9 cellular contexts compared by ENCODE assay signal in the genomic region with DNA sequence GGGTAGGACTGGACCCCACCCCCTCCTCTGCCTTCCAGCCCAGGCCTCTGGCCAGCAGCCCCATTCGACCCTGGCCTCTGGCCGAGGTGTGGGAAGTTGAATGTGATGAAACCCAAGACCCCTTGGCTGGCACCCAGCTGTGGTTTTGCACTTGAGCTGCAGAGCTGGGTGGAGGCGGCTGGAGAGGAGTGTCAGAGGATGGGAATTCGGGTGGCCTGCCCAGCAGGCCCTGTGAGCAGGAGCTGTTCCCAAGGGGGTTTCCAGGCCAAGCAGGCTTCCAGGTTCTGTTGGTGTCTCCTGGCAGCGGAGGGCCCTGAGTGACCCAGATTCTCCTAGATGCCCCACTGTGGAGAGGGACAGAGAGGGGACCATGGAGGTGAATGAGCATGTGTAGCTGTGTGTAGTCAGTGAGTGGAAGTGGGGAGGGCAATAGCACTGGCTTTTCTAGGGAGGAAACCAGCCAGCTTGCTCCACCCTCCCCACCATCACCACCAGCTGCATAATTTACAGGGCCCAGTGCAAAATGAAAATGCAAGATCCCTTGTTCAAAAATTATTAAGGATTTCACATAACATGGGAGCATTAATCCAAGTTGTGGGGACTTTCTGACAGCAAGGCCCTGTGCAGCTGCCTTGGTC.
DNase-seq lines count a peak whose midpoint lies in the region; FAIRE-seq and TF ChIP-seq lines count a peak whose summit lies in the region.
"Had no signal": no experiment of that assay in that cellular context is flagged by ENCODE, and none has a peak within 500 bp of the region (broad histone marks: within the 10 kb centered on the region; RNA-seq: fewer than 3 reads in every experiment).

No MANE protein-coding gene starts in this region.

- H3K9me3 ChIP-seq in cardiac muscle cell (ENCODE audit: low read depth) (no peaks in the 10 kb centered on the region), skeletal muscle satellite cell (replicated peaks; ENCODE audit: low read length) (no peaks in the 10 kb centered on the region)

- peak overlapping the region; percentile 69 for H3K4me2 ChIP-seq in skeletal muscle satellite cell (ENCODE audit: low read length)

- H3K36me3 ChIP-seq in cardiac muscle cell (no peaks in the 10 kb centered on the region), skeletal muscle satellite cell (ENCODE audit: insufficient read depth, low read length) (no peaks in the 10 kb centered on the region)

- DNase-seq in GM04503 (ENCODE audit: low read depth) = peak; percentile 85
- peak; percentile 28 for DNase-seq in T1000 (lab: John Stamatoyannopoulos, UW)
- peak; percentile 16 to 97 for DNase-seq in cardiac muscle cell (ENCODE audit: low read depth in 1 of 2, low spot score in 1 of 2)
- DNase-seq in SHP77 treated with DMSO at 0.1 percent for 48 hours (lab: John Stamatoyannopoulos, UW) = no peak
- no peak for DNase-seq in GM12891 (ENCODE audit: insufficient read length, low spot score)
- no peak for DNase-seq in activated CD4-positive, alpha-beta T cell treated with anti-CD3 and anti-CD28 coated beads for 4 hours
- DNase-seq in NCI-H1048 (lab: John Stamatoyannopoulos, UW) = no peak
- DNase-seq: T-helper 2 cell had no signal

- H3K4me3 ChIP-seq in cardiac muscle cell (no peak overlapping the region), skeletal muscle satellite cell (ENCODE audit: low read length) (peak overlapping the region; percentile 32)

- no peaks in the 10 kb centered on the region for H3K27me3 ChIP-seq in cardiac muscle cell
- H3K27me3 ChIP-seq in skeletal muscle satellite cell (ENCODE audit: control insufficient read depth, insufficient read depth, low read length) = no peaks in the 10 kb centered on the region

- FAIRE-seq in GM12891 (lab: Jason Lieb, UNC) = no peak

- no peak overlapping the region for H3K27ac ChIP-seq in cardiac muscle cell

- TF ChIP-seq CTCF in cardiac muscle cell (IDR thresholded peaks at IDR 0.05; ENCODE audit: low read depth, low read length) = no peak

- H3K4me1 ChIP-seq in cardiac muscle cell (ENCODE audit: low read depth) = no peaks in the 10 kb centered on the region
- H3K4me1 ChIP-seq in skeletal muscle satellite cell (ENCODE audit: control insufficient read depth, insufficient read depth, low read length) = peaks cover 55% of the 10 kb centered on the region

- no peak for TF ChIP-seq POLR2A in GM12891 (IDR thresholded peaks at IDR 0.05; ENCODE audit: low read depth, low read length)

- peak overlapping the region; percentile 64 for H3K9ac ChIP-seq in skeletal muscle satellite cell (ENCODE audit: low read depth, low read length)

TF ChIP-seq in GM12891, 5 proteins besides CTCF, POLR2A, EP300 and RAD21:
- TF ChIP-seq SPI1 (IDR thresholded peaks at IDR 0.05; ENCODE audit: low read depth, low read length) (no peak), TAF1 (IDR thresholded peaks at IDR 0.05; ENCODE audit: low read depth, low read length) (no peak), POLR2AphosphoS5 (IDR thresholded peaks at IDR 0.05; ENCODE audit: low read depth, low read length) (no peak), POU2F2 (IDR thresholded peaks at IDR 0.05; ENCODE audit: low read depth, low read length) (no peak), PAX5 (IDR thresholded peaks at IDR 0.05; ENCODE audit: insufficient read depth, low read length, severe bottlenecking) (no peak)

Comparison
In these comparisons a context has a peak if more than half of its experiments do, and no peak if none do; other contexts are left out.
1. DNase-seq: peak in GM04503 (single experiment), T1000 (single experiment) and cardiac muscle cell (2 of 2); none in SHP77 treated with DMSO at 0.1 percent for 48 hours (single experiment), GM12891 (single experiment), activated CD4-positive, alpha-beta T cell treated with anti-CD3 and anti-CD28 coated beads for 4 hours (0 of 2) and NCI-H1048 (single experiment).